In genomic region chr11:64747961-64748715, GRCh38 we compare ENCODE assay signal across 14 cellular contexts. TPM values are rescaled to one million over a fixed set of nuclear protein-coding genes. Genes with fewer than 3 reads are reported as not detected.
DNase-seq lines count a peak whose midpoint lies in the region; TF ChIP-seq lines count a peak whose summit lies in the region.
"Had no signal": no experiment of that assay in that cellular context is flagged by ENCODE, and none has a peak within 500 bp of the region (broad histone marks: within the 10 kb centered on the region; RNA-seq: fewer than 3 reads in every experiment).

No MANE protein-coding gene starts in this region.

- H3K4me3 Mint-ChIP-seq in endothelial cell (ENCODE audit: unreplicated experiment), result peak overlapping the region; percentile 31
- peak overlapping the region in 1 of 5 donors; percentile 2 for H3K4me3 Mint-ChIP-seq in immature natural killer cell
- H3K4me3 Mint-ChIP-seq: central memory CD8-positive, alpha-beta T cell; GM23338 had no signal

- H3K27me3 Mint-ChIP-seq in endothelial cell (ENCODE audit: unreplicated experiment) (peaks cover 15% of the 10 kb centered on the region), immature natural killer cell (ENCODE audit: low read depth in 3 of 3) (peaks cover 17 to 22% (median 19%) of the 10 kb centered on the region in 3 donors)
- H3K27me3 Mint-ChIP-seq: central memory CD8-positive, alpha-beta T cell had no signal

- CTCF ChIA-PET in BJ (lab: Yijun Ruan, JAX), result interaction anchor here (0.8 to 1.4 kb wide), 4 partner anchors 24 to 97 kb away, joined by 3 to 6 read pairs (median 4); no protein-coding TSS in a partner anchor

- H3K27me3 ChIP-seq in BJ (ENCODE audit: control insufficient read depth, insufficient read depth, low read length), result peaks cover 11% of the 10 kb centered on the region
- peaks cover 18% of the 10 kb centered on the region for H3K27me3 ChIP-seq in H7 (ENCODE audit: control insufficient read depth, insufficient read depth, low read length)
- H3K27me3 ChIP-seq in neutrophil, result no peaks in the 10 kb centered on the region
- peaks cover 23% of the 10 kb centered on the region for H3K27me3 ChIP-seq in colonic mucosa

- DNase-seq in BJ (ENCODE audit: low read depth) (peak; percentile 78), H7 (peak; percentile 22), endothelial cell (ENCODE audit: low spot score) (no peak), DMS153 treated with DMSO at 0.1 percent for 48 hours (lab: John Stamatoyannopoulos, UW; ENCODE audit: unreplicated experiment) (no peak), immature natural killer cell (no peak), colonic mucosa (no peak), islet precursor cell (no peak)
- DNase-seq: MG63, NCI-H748 treated with DMSO at 0.1 percent for 48 hours, small intestine, SW 1271 had no signal

- H3K4me1 ChIP-seq in neutrophil (ENCODE audit: control insufficient read depth in 1 of 2, insufficient read depth in 1 of 2, low read depth in 1 of 2, low read length in 1 of 2) (peaks cover 20 to 24% of the 10 kb centered on the region in 2 experiments), colonic mucosa (peaks cover 8% of the 10 kb centered on the region)

- H3K9me3 ChIP-seq in neutrophil (no peaks in the 10 kb centered on the region), colonic mucosa (no peaks in the 10 kb centered on the region)
- H3K9me3 ChIP-seq: MG63 had no signal

- POLR2A ChIA-PET in BJ (lab: Charles Lee), result no interaction called here

- H3K27ac Mint-ChIP-seq in endothelial cell (ENCODE audit: unreplicated experiment) (peak overlapping the region; percentile 9), immature natural killer cell (peak overlapping the region in 3 of 6 donors; percentile 18 to 82 (median 65))
- H3K27ac Mint-ChIP-seq: GM23338 had no signal

- intact Hi-C loops in colonic mucosa (cut with DNase I), result no loop called here

- no peak for TF ChIP-seq CTCF in BJ (IDR thresholded peaks at IDR 0.05; ENCODE audit: insufficient read depth, low read depth, low read length)
- no peak for TF ChIP-seq CTCF in endothelial cell (IDR thresholded peaks at IDR 0.05; ENCODE audit: unreplicated experiment)
- no peak for TF ChIP-seq CTCF in neutrophil (IDR thresholded peaks at IDR 0.05)
- no peak for TF ChIP-seq CTCF in colonic mucosa (IDR thresholded peaks at IDR 0.05)

- H3K36me3 ChIP-seq in BJ (ENCODE audit: control insufficient read depth, insufficient read depth, low read length), result no peaks in the 10 kb centered on the region
- no peaks in the 10 kb centered on the region for H3K36me3 ChIP-seq in H7 (replicated peaks; ENCODE audit: control insufficient read depth, insufficient read depth, low read length)
- H3K36me3 ChIP-seq in neutrophil, result peaks cover 35% of the 10 kb centered on the region
- H3K36me3 ChIP-seq in colonic mucosa, result no peaks in the 10 kb centered on the region
- H3K36me3 ChIP-seq: MG63 had no signal

- H3K4me3 ChIP-seq in BJ (ENCODE audit: low read depth, low read length) (no peak overlapping the region), H7 (ENCODE audit: insufficient read depth, low read depth, low read length) (no peak overlapping the region), neutrophil (ENCODE audit: low read depth in 1 of 2, low read length in 1 of 2) (no peak overlapping the region), colonic mucosa (no peak overlapping the region)
- H3K4me3 ChIP-seq: GM23338, MG63 had no signal

- peak overlapping the region; percentile 100 for H3K27ac ChIP-seq in neutrophil
- no peak overlapping the region for H3K27ac ChIP-seq in colonic mucosa

- no peaks in the 10 kb centered on the region for H3K9me3 Mint-ChIP-seq in endothelial cell (ENCODE audit: unreplicated experiment)
- H3K9me3 Mint-ChIP-seq in immature natural killer cell, result no peaks in the 10 kb centered on the region
- H3K9me3 Mint-ChIP-seq: central memory CD8-positive, alpha-beta T cell; GM23338 had no signal

- H3K4me1 Mint-ChIP-seq in endothelial cell (ENCODE audit: unreplicated experiment) (peaks cover 6% of the 10 kb centered on the region), immature natural killer cell (peaks cover 53 to 58% of the 10 kb centered on the region in 2 donors)

- H3K9ac ChIP-seq in colonic mucosa (ENCODE audit: low read depth in 2 of 2, low read length in 2 of 2), result no peak overlapping the region

- H3K36me3 Mint-ChIP-seq in endothelial cell (ENCODE audit: low read depth, unreplicated experiment) (no peaks in the 10 kb centered on the region), immature natural killer cell (peaks cover 4 to 23% (median 15%) of the 10 kb centered on the region in 3 donors)

RNA-seq across cellular contexts. Expression of gene RASGRP2, which starts 4.2 kb away (rescaled TPM):
- polyA plus RNA-seq in BJ (2011; rRNA removed) (3.2 and 5.3 TPM in 2 replicates), immature natural killer cell (100 to 1,000 TPM; 142 to 165 (median 154) TPM)
- polyA minus RNA-seq in BJ (2011; rRNA and poly(A)+ RNA removed), result 1.8 and 2.3 TPM in 2 replicates
- total RNA-seq in H7 (2014; rRNA removed; shearing (Covaris generic)), result 9.2 and 12.3 TPM in 2 replicates
- total RNA-seq in endothelial cell (ENCODE audit: unreplicated experiment) (139 TPM), colonic mucosa (1 to 10 TPM; 2.8 to 3.5 TPM)

RNA-seq across cellular contexts. Expression of gene PYGM, which starts 11.6 kb away (rescaled TPM):
- polyA plus RNA-seq in BJ (2011; rRNA removed) (0.10 TPM in 2 replicates), immature natural killer cell (1 to 10 TPM in 1 of 3 donors, under 1 TPM in 1, not detected in 1; 0.63 to 1.1 TPM)
- 0.15 TPM in 1 of 2 replicates, not detected in the other for polyA minus RNA-seq in BJ (2011; rRNA and poly(A)+ RNA removed)
- 2.9 and 6.4 TPM in 2 replicates for total RNA-seq in H7 (2014; rRNA removed; shearing (Covaris generic))
- total RNA-seq in endothelial cell (ENCODE audit: unreplicated experiment) (0.26 TPM), colonic mucosa (1 to 10 TPM; 1.6 to 2.7 TPM)

RNA-seq across cellular contexts. Expression of gene NRXN2, which starts 25.1 kb away (rescaled TPM):
- polyA plus RNA-seq in BJ (2011; rRNA removed) (0.05 and 0.20 TPM in 2 replicates), immature natural killer cell (1 to 10 TPM in 2 of 3 donors, under 1 TPM in 1; 0.44 to 3.6 (median 3.2) TPM)
- polyA minus RNA-seq in BJ (2011; rRNA and poly(A)+ RNA removed), result 0.46 TPM in 1 of 2 replicates, not detected in the other
- 0.85 and 1.9 TPM in 2 replicates for total RNA-seq in H7 (2014; rRNA removed; shearing (Covaris generic))
- total RNA-seq in endothelial cell (ENCODE audit: unreplicated experiment) (11.5 TPM), colonic mucosa (1 to 10 TPM; 2.2 to 5.4 TPM)

RNA-seq across cellular contexts. Expression of gene SF1, which starts 30.2 kb away (rescaled TPM):
- polyA plus RNA-seq in BJ (2011; rRNA removed), result 40.3 and 41.7 TPM in 2 replicates
- polyA minus RNA-seq in BJ (2011; rRNA and poly(A)+ RNA removed), result 36.8 and 46.0 TPM in 2 replicates
- 66.5 and 80.0 TPM in 2 replicates for total RNA-seq in H7 (2014; rRNA removed; shearing (Covaris generic))
- total RNA-seq in endothelial cell (ENCODE audit: unreplicated experiment), result 322 TPM
- 100 to 1,000 TPM in 1 of 3 donors, 10 to 100 TPM in 2; 51.1 to 142 (median 56.3) TPM for polyA plus RNA-seq in immature natural killer cell
- 100 to 1,000 TPM; 164 to 220 TPM for total RNA-seq in colonic mucosa

RNA-seq across cellular contexts. Expression of gene MAP4K2, which starts 54.9 kb away (rescaled TPM):
- 9.4 and 22.4 TPM in 2 replicates for polyA plus RNA-seq in BJ (2011; rRNA removed)
- polyA minus RNA-seq in BJ (2011; rRNA and poly(A)+ RNA removed), result 13.1 and 13.5 TPM in 2 replicates
- total RNA-seq in H7 (2014; rRNA removed; shearing (Covaris generic)), result 24.5 and 29.7 TPM in 2 replicates
- 202 TPM for total RNA-seq in endothelial cell (ENCODE audit: unreplicated experiment)
- polyA plus RNA-seq in immature natural killer cell, result 10 to 100 TPM in 2 of 3 donors, 1 to 10 TPM in 1; 9.2 to 16.4 (median 15.9) TPM
- total RNA-seq in colonic mucosa, result 10 to 100 TPM in 1 of 2 donors, 1 to 10 TPM in 1; 9.2 to 13.3 TPM

Comparison
In these comparisons a context has a peak if more than half of its experiments do, and no peak if none do; other contexts are left out.
1. DNase-seq: peak in BJ (single experiment) and H7 (single experiment); none in endothelial cell (single experiment), DMS153 treated with DMSO at 0.1 percent for 48 hours (single experiment), immature natural killer cell (0 of 3), colonic mucosa (single experiment) and islet precursor cell (single experiment).
2. RNA of gene RASGRP2, which starts 4.2 kb away (total RNA-seq): 139 TPM in endothelial cell (single experiment); 9.2 to 12.3 TPM in H7 and 2.8 to 3.5 TPM in colonic mucosa; every median in the first group is over 10 times any median in the second.